14 cellular contexts compared by ENCODE assay signal in the genomic region with DNA sequence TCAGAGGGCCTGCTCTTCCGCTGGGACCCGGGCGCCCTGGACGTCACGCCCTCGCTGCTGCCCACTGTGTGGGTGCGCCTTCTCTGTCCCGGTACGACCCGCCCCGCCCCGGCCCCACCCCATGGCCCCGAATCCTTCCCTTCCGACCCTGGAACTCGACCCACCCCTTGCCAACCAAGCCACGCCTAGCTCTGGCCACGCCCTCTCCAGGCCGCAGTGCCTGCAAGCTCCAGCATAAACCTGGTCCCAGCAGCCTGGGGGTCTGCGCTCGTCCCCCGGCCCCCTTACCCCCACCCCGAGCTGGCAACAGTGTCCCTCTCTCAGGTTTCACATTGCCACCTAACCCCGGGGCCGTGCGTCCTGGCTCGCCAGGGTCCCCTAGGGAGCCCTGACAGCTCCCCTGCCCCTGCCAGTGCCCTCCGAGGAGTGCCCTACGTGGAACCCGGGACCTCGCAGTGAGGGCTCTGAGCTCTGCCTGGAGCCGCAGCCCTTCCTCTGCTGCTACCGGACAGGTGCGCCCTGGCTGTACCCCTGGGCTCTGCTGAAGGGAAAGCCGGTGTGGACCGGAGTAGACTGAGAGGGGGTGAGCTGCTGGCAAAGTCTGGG. TPM values are rescaled to one million over a fixed set of nuclear protein-coding genes. Genes with fewer than 3 reads are reported as not detected.
DNase-seq lines count a peak whose midpoint lies in the region; FAIRE-seq and TF ChIP-seq lines count a peak whose summit lies in the region.
"Had no signal": no experiment of that assay in that cellular context is flagged by ENCODE, and none has a peak within 500 bp of the region (broad histone marks: within the 10 kb centered on the region; RNA-seq: fewer than 3 reads in every experiment).

No MANE protein-coding gene starts in this region.

- no peak overlapping the region for H3K4me3 ChIP-seq in epithelial cell of esophagus (ENCODE audit: low read length)
- H3K4me3 ChIP-seq in dorsolateral prefrontal cortex = no peak overlapping the region
- H3K4me3 ChIP-seq: MG63, SJSA1 had no signal

- TF ChIP-seq EP300 in Ishikawa (IDR thresholded peaks at IDR 0.05; ENCODE audit: borderline replicate concordance) = no peak

- TF ChIP-seq POLR2A in GM12892 (IDR thresholded peaks at IDR 0.05; ENCODE audit: low read depth, low read length) = no peak

- H3K27me3 Mint-ChIP-seq in nephron progenitor cell (ENCODE audit: low read depth, poor library complexity) = peaks cover 67% of the 10 kb centered on the region
- H3K27me3 Mint-ChIP-seq in MCF 10A (ENCODE audit: insufficient read depth, unreplicated experiment) = no peaks in the 10 kb centered on the region

- POLR2A ChIA-PET in MCF 10A (lab: Yijun Ruan, JAX) = no interaction called here

- TF ChIP-seq CTCF in epithelial cell of esophagus (IDR thresholded peaks at IDR 0.05; ENCODE audit: insufficient read depth, low read depth, low read length, missing control alignments) (no peak), nephron progenitor cell (IDR thresholded peaks at IDR 0.05) (no peak), dorsolateral prefrontal cortex (IDR thresholded peaks at IDR 0.05 in 54 of 56, conservative IDR thresholded peaks at IDR 0.05 in 2 of 56; ENCODE audit: low read depth in 1 of 56, partially characterized antibody in 56 of 56) (no peak), MCF 10A (IDR thresholded peaks at IDR 0.05; ENCODE audit: unreplicated experiment) (no peak)

- H3K27ac ChIP-seq in dorsolateral prefrontal cortex = no peak overlapping the region
- H3K27ac ChIP-seq: SJSA1 had no signal

- BruUV-seq in MCF 10A (replicated peaks; lab: Mats Ljungman, UMichigan) = no TSS peak

- CTCF ChIA-PET in MCF 10A (lab: Yijun Ruan, JAX) = no interaction called here

- no peaks in the 10 kb centered on the region for H3K36me3 Mint-ChIP-seq in nephron progenitor cell (ENCODE audit: low read depth)
- H3K36me3 Mint-ChIP-seq in MCF 10A (ENCODE audit: insufficient read depth, unreplicated experiment) = no peaks in the 10 kb centered on the region

- TF ChIP-seq RAD21 in Ishikawa (IDR thresholded peaks at IDR 0.05; ENCODE audit: low read depth) = no peak

- H3K9me3 Mint-ChIP-seq in nephron progenitor cell (no peaks in the 10 kb centered on the region), MCF 10A (ENCODE audit: unreplicated experiment) (no peaks in the 10 kb centered on the region)

- peaks cover 14% of the 10 kb centered on the region for H3K4me1 Mint-ChIP-seq in nephron progenitor cell
- H3K4me1 Mint-ChIP-seq in MCF 10A (ENCODE audit: insufficient read depth, unreplicated experiment) = no peaks in the 10 kb centered on the region

- H3K4me3 Mint-ChIP-seq in nephron progenitor cell (no peak overlapping the region), MCF 10A (ENCODE audit: unreplicated experiment) (no peak overlapping the region)

- H3K27me3 ChIP-seq in dorsolateral prefrontal cortex = peaks cover 0 to 55% (median 41%) of the 10 kb centered on the region in 45 donors
- H3K27me3 ChIP-seq: MG63 had no signal

- FAIRE-seq in GM12892 (lab: Jason Lieb, UNC) = no peak
- FAIRE-seq: frontal cortex had no signal

- H3K27ac Mint-ChIP-seq in nephron progenitor cell (no peak overlapping the region), MCF 10A (ENCODE audit: low read depth, unreplicated experiment) (no peak overlapping the region)

- intact Hi-C loops in dorsolateral prefrontal cortex (cut with DNase I) = no loop called here
- intact Hi-C loops in MCF 10A (cut with micrococcal nuclease) = no loop called here

- DNase-seq in GM12892 (ENCODE audit: insufficient read length) (peak; percentile 23), epithelial cell of esophagus (ENCODE audit: low read depth) (peak; percentile 21), nephron progenitor cell (peak; percentile 71), dorsolateral prefrontal cortex (no peak), DMS 273 treated with DMSO at 0.1 percent for 48 hours (lab: John Stamatoyannopoulos, UW) (no peak), MCF 10A (ENCODE audit: unreplicated experiment) (no peak)
- no peak for DNase-seq in stimulated activated CD4-positive, alpha-beta T cell treated with anti-CD3 and anti-CD28 coated beads, Interleukin-2, amount 100 ng/mL, for 48 hours
- DNase-seq: activated CD4-positive, CD25-positive, alpha-beta regulatory T cell treated with anti-CD3 and anti-CD28 coated beads, Interleukin-2, amount 50 U/mL, for 72 hours; MG63; stimulated activated CD4-positive, alpha-beta T cell treated with anti-CD3 and anti-CD28 coated beads, Interleukin-4, amount 100 ng/mL, for 1 hour had no signal

TF ChIP-seq in Ishikawa, 13 proteins besides CTCF, POLR2A, EP300 and RAD21:
- TF ChIP-seq ZBTB7A (IDR thresholded peaks at IDR 0.05; ENCODE audit: low read depth) (0 out of 2 replicates have a peak, but pooled peaks have one; percentile 57), TCF12 (IDR thresholded peaks at IDR 0.05; ENCODE audit: low read depth) (no peak)
- TF ChIP-seq, protein P1, sequence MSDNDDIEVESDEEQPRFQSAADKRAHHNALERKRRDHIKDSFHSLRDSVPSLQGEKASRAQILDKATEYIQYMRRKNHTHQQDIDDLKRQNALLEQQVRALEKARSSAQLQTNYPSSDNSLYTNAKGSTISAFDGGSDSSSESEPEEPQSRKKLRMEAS (IDR thresholded peaks at IDR 0.05) = no peak
TF ChIP-seq in Ishikawa: peak in this region for 1.

RNA-seq across cellular contexts. Expression of gene ADGRD2, which starts 3.4 kb away (rescaled TPM):
- polyA plus RNA-seq in GM12892 (2012; ENCODE audit: missing spikeins) = 0.15 TPM
- total RNA-seq in dorsolateral prefrontal cortex = under 1 TPM in 1 of 120 experiments, not detected in 119; 0.38 TPM
- not detected in 2 replicates for total RNA-seq in MCF 10A (2022)
- total RNA-seq: frontal cortex, lung microvascular endothelial cell, SJSA1 had no signal

RNA-seq across cellular contexts. Expression of gene PSMB7, which starts 38.4 kb away (rescaled TPM):
- polyA plus RNA-seq in GM12892 (2012; ENCODE audit: missing spikeins) = 232 TPM
- 100 to 1,000 TPM in 103 of 120 experiments, 10 to 100 TPM in 17; 64.5 to 154 (median 123) TPM for total RNA-seq in dorsolateral prefrontal cortex
- total RNA-seq in MCF 10A (2022) = 264 and 352 TPM in 2 replicates

RNA-seq across cellular contexts. Expression of gene NR5A1, which starts 53.5 kb away (rescaled TPM):
- polyA plus RNA-seq in GM12892 (2012; ENCODE audit: missing spikeins) = 0.38 TPM
- total RNA-seq in dorsolateral prefrontal cortex (under 1 TPM in 16 of 120 experiments, not detected in 104; 0.14 to 0.97 (median 0.28) TPM), MCF 10A (2022) (not detected in 2 replicates)
- total RNA-seq: frontal cortex, lung microvascular endothelial cell, SJSA1 had no signal

Comparison
In these comparisons a context has a peak if more than half of its experiments do, and no peak if none do; other contexts are left out.
1. DNase-seq: peak in GM12892 (single experiment), epithelial cell of esophagus (single experiment) and nephron progenitor cell (single experiment); none in dorsolateral prefrontal cortex (0 of 10), DMS 273 treated with DMSO at 0.1 percent for 48 hours (single experiment), stimulated activated CD4-positive, alpha-beta T cell treated with anti-CD3 and anti-CD28 coated beads, Interleukin-2, amount 100 ng/mL, for 48 hours (0 of 2) and MCF 10A (single experiment).